In the genomic region with DNA sequence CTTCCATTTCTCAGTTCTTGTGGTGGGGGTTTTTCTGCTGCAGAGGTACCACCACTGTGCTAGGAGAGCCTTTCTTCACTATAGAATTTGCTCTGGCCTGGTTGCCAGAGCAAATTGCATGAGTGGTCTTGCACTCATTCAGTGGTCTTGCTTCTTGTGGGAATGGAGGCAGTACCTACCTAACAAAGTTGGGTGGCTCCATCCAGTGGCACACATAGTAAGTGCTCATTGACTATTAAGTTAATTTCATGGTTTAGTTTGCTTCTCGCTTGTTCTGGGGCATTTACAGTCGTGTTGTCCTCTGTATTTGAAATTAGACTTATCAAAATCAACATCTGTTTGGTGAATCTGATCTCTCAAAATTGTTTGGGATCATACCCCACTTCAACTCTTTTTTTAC, we compare ENCODE assay signal across 15 cellular contexts. TPM values are rescaled to one million over a fixed set of nuclear protein-coding genes. Genes with fewer than 3 reads are reported as not detected.
A peak's percentile ranks its signal among the peaks of the same experiment; 100 is the strongest.
DNase-seq lines count a peak whose midpoint lies in the region; ATAC-seq and TF ChIP-seq lines count a peak whose summit lies in the region.
"Had no signal": no experiment of that assay in that cellular context is flagged by ENCODE, and none has a peak within 500 bp of the region (broad histone marks: within the 10 kb centered on the region; RNA-seq: fewer than 3 reads in every experiment).

No MANE protein-coding gene starts in this region.

- H3K27ac ChIP-seq in SJCRH30 = no peak overlapping the region
- no peak overlapping the region for H3K27ac ChIP-seq in foreskin keratinocyte
- no peak overlapping the region for H3K27ac ChIP-seq in gastroesophageal sphincter

- TF ChIP-seq EP300 in gastroesophageal sphincter (IDR thresholded peaks at IDR 0.05) = no peak

- no peaks in the 10 kb centered on the region for H3K27me3 ChIP-seq in SJCRH30
- H3K27me3 ChIP-seq in foreskin keratinocyte = no peaks in the 10 kb centered on the region
- H3K27me3 ChIP-seq in gastroesophageal sphincter = no peaks in the 10 kb centered on the region
- H3K27me3 ChIP-seq: uterus had no signal

- no peak for DNase-seq in GM10248 (ENCODE audit: extremely low spot score)
- DNase-seq in SJCRH30 = peak; percentile 13 to 45
- DNase-seq in foreskin keratinocyte = no peak
- DNase-seq in cortex of kidney (lab: John Stamatoyannopoulos, UW) = no peak
- DNase-seq: activated CD4-positive, CD25-positive, alpha-beta regulatory T cell; activated T-cell treated with anti-CD3 and anti-CD28 coated beads, Interleukin-2, amount 50 U/mL, for 24 hours; H7; NCI-H2081 treated with DMSO at 0.1 percent for 48 hours; stimulated activated naive CD4-positive, alpha-beta T cell treated with Interleukin-2 at 50 U/mL for 16 hours; uterus had no signal

- no peaks in the 10 kb centered on the region for H3K9me3 ChIP-seq in SJCRH30 (replicated peaks)
- H3K9me3 ChIP-seq in gastroesophageal sphincter = no peaks in the 10 kb centered on the region
- H3K9me3 ChIP-seq: uterus had no signal

- ATAC-seq in GM18868 (IDR thresholded peaks at IDR 0.05; ENCODE audit: unreplicated experiment) = peak; percentile 46
- ATAC-seq in foreskin keratinocyte = peak; percentile 38
- ATAC-seq in HG02588 (IDR thresholded peaks at IDR 0.05; ENCODE audit: unreplicated experiment) = no peak
- ATAC-seq in gastroesophageal sphincter = no peak
- ATAC-seq: sciatic nerve had no signal

- no peaks in the 10 kb centered on the region for H3K36me3 ChIP-seq in SJCRH30
- no peaks in the 10 kb centered on the region for H3K36me3 ChIP-seq in gastroesophageal sphincter
- H3K36me3 ChIP-seq: uterus had no signal

- peak; percentile 28 for TF ChIP-seq CTCF in GM10248 (IDR thresholded peaks at IDR 0.05; ENCODE audit: control extremely low read depth, extremely low read depth, low read depth, missing control alignments)
- peak; percentile 50 for TF ChIP-seq CTCF in foreskin keratinocyte (conservative IDR thresholded peaks at IDR 0.05)
- TF ChIP-seq CTCF in gastroesophageal sphincter (IDR thresholded peaks at IDR 0.05) = no peak

- POLR2A ChIA-PET in GM10248 (lab: Yijun Ruan, JAX) = no interaction called here

- no peak for TF ChIP-seq POLR2A in gastroesophageal sphincter (IDR thresholded peaks at IDR 0.05)

- H3K4me1 ChIP-seq in SJCRH30 (no peaks in the 10 kb centered on the region), foreskin keratinocyte (no peaks in the 10 kb centered on the region), gastroesophageal sphincter (peaks cover 0 to 4% (median 0%) of the 10 kb centered on the region in 3 donors)
- H3K4me1 ChIP-seq: uterus had no signal

- H3K4me3 ChIP-seq in SJCRH30 = no peak overlapping the region
- H3K4me3 ChIP-seq in gastroesophageal sphincter = no peak overlapping the region
- H3K4me3 ChIP-seq: uterus had no signal

- 83 to 91% methylated on average over 2 of the region's 2 CpGs for WGBS in gastroesophageal sphincter (ENCODE audit: low coverage in 1 of 2), 2 donors

- CTCF ChIA-PET in GM10248 (lab: Yijun Ruan, JAX) = interaction anchor here (0.7 to 4.3 kb wide), 5 partner anchors 9 to 381 kb away, joined by 3 to 36 read pairs (median 3); no protein-coding TSS in a partner anchor

RNA-seq across cellular contexts. Expression of a gene that starts 23.0 kb away (rescaled TPM):
- total RNA-seq in SJCRH30 (2014; rRNA removed; shearing (Covaris generic)) = 0.02 TPM in 1 of 2 replicates, not detected in the other
- 0.17 and 0.18 TPM in 2 replicates for total RNA-seq in foreskin keratinocyte
- 0.10 and 0.11 TPM in 2 replicates for polyA plus RNA-seq in foreskin keratinocyte
- under 1 TPM in 2 of 4 donors, not detected in 2; 0.04 to 0.49 TPM for total RNA-seq in gastroesophageal sphincter
- total RNA-seq: H7 had no signal
- polyA plus RNA-seq: CD14-positive monocyte had no signal

Comparison
In these comparisons a context has a peak if more than half of its experiments do, and no peak if none do; other contexts are left out.
1. DNase-seq: peak in SJCRH30 (2 of 2); none in GM10248 (single experiment), foreskin keratinocyte (0 of 2) and cortex of kidney (single experiment).
2. CTCF ChIP-seq: peak in GM10248 (single experiment) and foreskin keratinocyte (single experiment); none in gastroesophageal sphincter (0 of 4).
3. ATAC-seq: peak in GM18868 (single experiment) and foreskin keratinocyte (single experiment); none in HG02588 (single experiment) and gastroesophageal sphincter (single experiment).